17 cellular contexts compared by ENCODE assay signal in genomic region chr19:39132344-39132969, GRCh38. TPM values are rescaled to one million over a fixed set of nuclear protein-coding genes. Genes with fewer than 3 reads are reported as not detected.
DNase-seq lines count a peak whose midpoint lies in the region; ATAC-seq and TF ChIP-seq lines count a peak whose summit lies in the region.
"Had no signal": no experiment of that assay in that cellular context is flagged by ENCODE, and none has a peak within 500 bp of the region (broad histone marks: within the 10 kb centered on the region; RNA-seq: fewer than 3 reads in every experiment).

No MANE protein-coding gene starts in this region.

- H3K4me3 ChIP-seq in IMR-90 (ENCODE audit: insufficient read depth, low read depth, low read length) (no peak overlapping the region), esophagus muscularis mucosa (peak overlapping the region in 2 of 4 donors; percentile 24 to 28), rectal smooth muscle tissue (ENCODE audit: low read length) (peak overlapping the region; percentile 2), MG63 (no peak overlapping the region)
- H3K4me3 ChIP-seq: SK-N-MC had no signal

- dilution Hi-C loops in IMR-90 (cut with HindIII; ENCODE audit: low sequenced_read_pairs, unreplicated experiment): no loop called here

- H2BK120ac ChIP-seq in IMR-90 (ENCODE audit: low read depth, low read length): no peak overlapping the region

- H3K4ac ChIP-seq in IMR-90 (ENCODE audit: low read depth, low read length): no peak overlapping the region

- no peak overlapping the region; a peak in 1 of 4 replicates for H4K8ac ChIP-seq in IMR-90 (ENCODE audit: low read depth in 2 of 2, low read length in 2 of 2)

- BruUV-seq in IMR-90 (replicated peaks; lab: Mats Ljungman, UMichigan): no TSS peak

- H2AK9ac ChIP-seq in IMR-90 (replicated peaks; ENCODE audit: low read depth, low read length, poor library complexity): peak overlapping the region; percentile 68

- H3K36me3 ChIP-seq in IMR-90 (ENCODE audit: control insufficient read depth, insufficient read depth, low read length) (no peaks in the 10 kb centered on the region), esophagus muscularis mucosa (no peaks in the 10 kb centered on the region), rectal smooth muscle tissue (ENCODE audit: control insufficient read depth, insufficient read depth, low read length) (no peaks in the 10 kb centered on the region), MG63 (no peaks in the 10 kb centered on the region; the same call in 1 of the 2 replicates)

- H3K4me2 ChIP-seq in IMR-90 (ENCODE audit: low read depth, low read length): no peak overlapping the region

- H3K14ac ChIP-seq in IMR-90 (replicated peaks; ENCODE audit: low read depth, low read length): no peak overlapping the region

- peaks cover 2% of the 10 kb centered on the region; the same call in 1 of the 2 replicates for H3K9me1 ChIP-seq in IMR-90 (ENCODE audit: insufficient read depth, low read length)

- H3K79me1 ChIP-seq in IMR-90 (ENCODE audit: low read depth in 1 of 2, low read length in 2 of 2): peaks cover 32 to 91% of the 10 kb centered on the region in 2 experiments

- H4K20me1 ChIP-seq in IMR-90 (ENCODE audit: insufficient read depth, low read length): peaks cover 66% of the 10 kb centered on the region

- H3K27ac ChIP-seq in IMR-90 (ENCODE audit: insufficient read depth, low read length) (no peak overlapping the region), esophagus muscularis mucosa (replicated peaks in 1 of 4) (peak overlapping the region; percentile 65 to 76 (median 69)), rectal smooth muscle tissue (ENCODE audit: low read depth, low read length) (no peak overlapping the region)
- H3K27ac ChIP-seq: 22Rv1, SK-N-MC had no signal

- POLR2A ChIA-PET in IMR-90 (lab: Charles Lee; ENCODE audit: unreplicated experiment): no interaction called here

- H2AFZ ChIP-seq in IMR-90 (replicated peaks; ENCODE audit: low read length, poor library complexity): no peak overlapping the region

- no peak for TF ChIP-seq CTCF in IMR-90 (conservative IDR thresholded peaks at IDR 0.05; ENCODE audit: low read depth, low read length)
- TF ChIP-seq CTCF in esophagus muscularis mucosa (IDR thresholded peaks at IDR 0.05): no peak

- WGBS in IMR-90 (ENCODE audit: extremely low coverage in 2 of 2, insufficient read length in 1 of 2), 2 experiments: 58% methylated on average over 12 of the region's 20 CpGs; no CpG with 5 or more reads in 1 of the 2 experiments
- WGBS in esophagus muscularis mucosa: 59% methylated on average over 19 of the region's 20 CpGs

- TF ChIP-seq POLR2A in IMR-90 (IDR thresholded peaks at IDR 0.05; ENCODE audit: low read depth, low read length): no peak
- no peak for TF ChIP-seq POLR2A in esophagus muscularis mucosa (IDR thresholded peaks at IDR 0.05; ENCODE audit: low read depth)

- in situ Hi-C loops in IMR-90 (cut with MboI; ENCODE audit: low sequenced_read_pairs): no loop called here

- TF ChIP-seq EP300 in esophagus muscularis mucosa (IDR thresholded peaks at IDR 0.05): no peak

- H3K9ac ChIP-seq in IMR-90 (ENCODE audit: low read depth, low read length): no peak overlapping the region
- H3K9ac ChIP-seq in rectal smooth muscle tissue (ENCODE audit: low read length): no peak overlapping the region

- no peak overlapping the region for H2BK20ac ChIP-seq in IMR-90 (ENCODE audit: low read depth, low read length)

- CTCF ChIA-PET in IMR-90 (lab: Yijun Ruan, JAX): no interaction called here

- no peak for DNase-seq in activated CD4-positive, CD25-positive, alpha-beta regulatory T cell treated with anti-CD3 and anti-CD28 coated beads, Interleukin-2, amount 50 U/mL, for 72 hours
- DNase-seq in IMR-90 (no peak), esophagus muscularis mucosa (ENCODE audit: extremely low spot score) (no peak), MG63 (no peak), DMS79 treated with DMSO at 0.1 percent for 48 hours (lab: John Stamatoyannopoulos, UW) (no peak)
- DNase-seq: effector memory CD4-positive, alpha-beta T cell; NCI-H1417; NCI-H446; retina; stimulated activated CD4-positive, alpha-beta T cell treated with anti-CD3 and anti-CD28 coated beads, Interleukin-4, amount 100 ng/mL, for 1 hour had no signal

- H3K56ac ChIP-seq in IMR-90 (ENCODE audit: extremely low read depth, insufficient read depth, low read length): no peak overlapping the region

- H3K9me3 ChIP-seq in IMR-90 (ENCODE audit: control insufficient read depth, insufficient read depth, low read length) (no peaks in the 10 kb centered on the region), esophagus muscularis mucosa (no peaks in the 10 kb centered on the region), MG63 (no peaks in the 10 kb centered on the region)

- no peak overlapping the region for H3K18ac ChIP-seq in IMR-90 (ENCODE audit: low read depth, low read length)

- no peak overlapping the region for H4K5ac ChIP-seq in IMR-90 (ENCODE audit: low read depth, low read length)

- H3K23ac ChIP-seq in IMR-90 (ENCODE audit: low read depth, low read length): no peak overlapping the region

- H4K91ac ChIP-seq in IMR-90 (ENCODE audit: insufficient read depth, low read depth, low read length): no peak overlapping the region

- H3K27me3 ChIP-seq in IMR-90 (ENCODE audit: control insufficient read depth, insufficient read depth, low read length) (no peaks in the 10 kb centered on the region), esophagus muscularis mucosa (no peaks in the 10 kb centered on the region), rectal smooth muscle tissue (ENCODE audit: control insufficient read depth, insufficient read depth, low read length) (no peaks in the 10 kb centered on the region), MG63 (no peaks in the 10 kb centered on the region)

- H2AK5ac ChIP-seq in IMR-90 (ENCODE audit: low read depth, low read length): no peak overlapping the region

- peak; percentile 44 to 64 for ATAC-seq in activated CD4-positive, CD25-positive, alpha-beta regulatory T cell treated with anti-CD3 and anti-CD28 coated beads, Interleukin-2, amount 50 U/mL, for 24 hours
- no peak for ATAC-seq in IMR-90 (ENCODE audit: low read depth)
- no peak for ATAC-seq in HG02610 (IDR thresholded peaks at IDR 0.05; ENCODE audit: unreplicated experiment)

- peaks cover 7% of the 10 kb centered on the region; the same call in 1 of the 2 replicates for H3K4me1 ChIP-seq in IMR-90 (ENCODE audit: control insufficient read depth, insufficient read depth, low read length)
- H3K4me1 ChIP-seq in esophagus muscularis mucosa: peaks cover 58 to 88% (median 84%) of the 10 kb centered on the region in 4 donors
- peaks cover 17% of the 10 kb centered on the region for H3K4me1 ChIP-seq in rectal smooth muscle tissue (ENCODE audit: control insufficient read depth, insufficient read depth, low read length)

- no peak overlapping the region for H2BK15ac ChIP-seq in IMR-90 (ENCODE audit: low read depth, low read length)

- TF ChIP-seq RAD21 in IMR-90 (IDR thresholded peaks at IDR 0.05; ENCODE audit: low read length): no peak

- no peak overlapping the region for H2BK5ac ChIP-seq in IMR-90 (ENCODE audit: low read depth, low read length, poor library complexity, severe bottlenecking)

- intact Hi-C loops in IMR-90 (cut with micrococcal nuclease): loop anchor here (2.0 kb wide), 1 partner anchor 54 kb away; no protein-coding TSS in a partner anchor
- intact Hi-C loops in esophagus muscularis mucosa (cut with DNase I): no loop called here

TF ChIP-seq in IMR-90, 13 proteins besides CTCF, POLR2A, EP300 and RAD21 (continues in another document):
- TF ChIP-seq MXI1 (IDR thresholded peaks at IDR 0.05; ENCODE audit: borderline replicate concordance, low read depth, low read length) (no peak), MAZ (IDR thresholded peaks at IDR 0.05; ENCODE audit: borderline replicate concordance, low read depth, low read length) (no peak), RCOR1 (IDR thresholded peaks at IDR 0.05; ENCODE audit: insufficient replicate concordance, low read length) (no peak), MAFK (IDR thresholded peaks at IDR 0.05; ENCODE audit: low read depth, low read length) (no peak), SMC3 (IDR thresholded peaks at IDR 0.05; ENCODE audit: low read depth, low read length) (no peak), RFX5 (IDR thresholded peaks at IDR 0.05; ENCODE audit: low read depth, low read length) (no peak), FOS (IDR thresholded peaks at IDR 0.05; ENCODE audit: low read depth, low read length) (no peak), NFE2L2 (IDR thresholded peaks at IDR 0.05; ENCODE audit: low read depth, low read length) (no peak), BHLHE40 (IDR thresholded peaks at IDR 0.05; ENCODE audit: low read depth, low read length) (no peak), USF2 (IDR thresholded peaks at IDR 0.05; ENCODE audit: low read depth, low read length) (no peak), CEBPB (IDR thresholded peaks at IDR 0.05; ENCODE audit: low read depth, low read length) (no peak)

RNA-seq across cellular contexts. Expression of gene PAK4, which starts 6.9 kb away (rescaled TPM):
- total RNA-seq in IMR-90 (2012; rRNA removed) (2.0 and 2.8 TPM in 2 replicates), esophagus muscularis mucosa (10 to 100 TPM in 2 of 4 donors, 1 to 10 TPM in 2; 8.3 to 18.4 (median 11.0) TPM)
- polyA plus RNA-seq in IMR-90 (2012; rRNA removed): 27.2 and 35.5 TPM in 2 replicates
- polyA plus RNA-seq in IMR-90 (2012; cell fraction: cytosol; rRNA removed): 52.9 and 64.1 TPM in 2 replicates
- 26.9 and 44.9 TPM in 2 replicates for polyA plus RNA-seq in IMR-90 (2012; cell fraction: nucleus; rRNA removed; ENCODE audit: low replicate concordance)
- 3.0 and 8.5 TPM in 2 replicates for total RNA-seq in MG63 (2014; rRNA removed; shearing (Covaris generic); ENCODE audit: low replicate concordance)

RNA-seq across cellular contexts. Expression of gene ACP7, which starts 48.3 kb away (rescaled TPM):
- total RNA-seq in IMR-90 (2012; rRNA removed) (not detected in 2 replicates), esophagus muscularis mucosa (not detected)
- not detected in 2 replicates for polyA plus RNA-seq in IMR-90 (2012; rRNA removed)
- polyA plus RNA-seq in IMR-90 (2012; cell fraction: cytosol; rRNA removed): not detected in 2 replicates
- 0.04 and 0.05 TPM in 2 replicates for polyA plus RNA-seq in IMR-90 (2012; cell fraction: nucleus; rRNA removed; ENCODE audit: low replicate concordance)
- not detected in 2 replicates for total RNA-seq in MG63 (2014; rRNA removed; shearing (Covaris generic); ENCODE audit: low replicate concordance)
- total RNA-seq: frontal cortex, OCI-LY7 had no signal

Comparison
In these comparisons a context has a peak if more than half of its experiments do, and no peak if none do; other contexts are left out.
1. ATAC-seq: peak in activated CD4-positive, CD25-positive, alpha-beta regulatory T cell treated with anti-CD3 and anti-CD28 coated beads, Interleukin-2, amount 50 U/mL, for 24 hours (2 of 2); none in IMR-90 (single experiment) and HG02610 (single experiment).
2. H3K27ac ChIP-seq: peak in esophagus muscularis mucosa (4 of 4); none in IMR-90 (single experiment) and rectal smooth muscle tissue (single experiment).